14 cellular contexts compared by ENCODE assay signal in the genomic region with DNA sequence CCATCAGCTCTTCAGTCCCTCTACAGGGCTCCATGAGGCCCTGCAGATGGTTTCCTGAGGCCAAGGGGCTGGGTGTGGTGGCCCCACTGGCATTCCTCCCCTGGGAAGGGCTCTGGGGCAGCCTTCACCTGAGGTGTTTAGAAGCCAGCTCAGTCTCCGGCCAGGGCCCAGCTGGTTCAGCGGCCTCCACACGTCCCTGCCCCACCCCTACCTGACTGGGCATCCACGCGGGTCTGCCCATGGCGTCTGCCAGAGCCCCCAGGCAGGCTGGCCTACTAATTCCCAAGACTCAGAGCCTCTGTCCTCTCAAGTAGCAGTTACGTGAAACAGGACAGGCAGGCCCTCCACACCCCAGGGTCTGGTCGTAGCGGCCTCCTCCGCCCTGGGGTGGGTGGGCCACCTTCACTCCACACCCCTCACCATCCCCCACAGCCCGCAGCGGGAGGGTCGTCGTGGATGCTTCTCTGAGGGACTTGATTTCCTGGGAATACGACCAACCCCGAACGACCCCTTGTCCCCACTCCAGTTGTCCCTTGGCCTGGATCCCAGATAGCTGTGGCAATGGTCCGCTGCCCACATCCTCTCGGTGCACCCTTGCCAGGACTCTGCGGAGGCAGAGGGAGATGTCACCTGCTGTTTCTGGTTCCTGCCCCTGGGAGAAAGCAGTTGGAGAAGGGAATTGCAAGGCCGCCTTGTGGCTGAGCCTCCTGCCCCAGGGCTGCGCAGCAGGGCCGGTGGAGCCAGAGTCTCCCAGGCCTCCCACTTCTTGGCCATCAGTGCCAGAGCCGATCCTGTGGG. TPM values are rescaled to one million over a fixed set of nuclear protein-coding genes. Genes with fewer than 3 reads are reported as not detected.
DNase-seq lines count a peak whose midpoint lies in the region; ATAC-seq and TF ChIP-seq lines count a peak whose summit lies in the region.
"Had no signal": no experiment of that assay in that cellular context is flagged by ENCODE, and none has a peak within 500 bp of the region (broad histone marks: within the 10 kb centered on the region; RNA-seq: fewer than 3 reads in every experiment).

No MANE protein-coding gene starts in this region.

- no peak overlapping the region for H3K9ac ChIP-seq in colonic mucosa (ENCODE audit: low read depth in 2 of 2, low read length in 2 of 2)

- H3K4me1 Mint-ChIP-seq in Calu3 (ENCODE audit: low read depth, unreplicated experiment) = peaks cover 19% of the 10 kb centered on the region
- H3K4me1 Mint-ChIP-seq: activated CD4-positive, alpha-beta T cell treated with anti-CD3 and anti-CD28 coated beads for 36 hours; activated naive CD4-positive, alpha-beta T cell treated with anti-CD3 and anti-CD28 coated beads, Interleukin-2, amount 10 ng/mL, durations not matched to agents 7 days and 5 days had no signal

- peak overlapping the region; percentile 40 for H3K4me3 Mint-ChIP-seq in Calu3 (ENCODE audit: low read depth, unreplicated experiment)
- H3K4me3 Mint-ChIP-seq: activated CD4-positive, alpha-beta T cell treated with anti-CD3 and anti-CD28 coated beads for 36 hours; activated naive CD4-positive, alpha-beta T cell treated with anti-CD3 and anti-CD28 coated beads, Interleukin-2, amount 10 ng/mL, durations not matched to agents 7 days and 5 days had no signal

- H3K4me1 ChIP-seq in RWPE2 (ENCODE audit: insufficient read depth, poor library complexity, severe bottlenecking) (no peaks in the 10 kb centered on the region), sigmoid colon (peaks cover 0 to 49% (median 38%) of the 10 kb centered on the region in 4 donors), colonic mucosa (no peaks in the 10 kb centered on the region)

- peaks cover 100% of the 10 kb centered on the region for H3K36me3 ChIP-seq in RWPE2 (ENCODE audit: low read depth)
- peaks cover 56 to 97% (median 70%) of the 10 kb centered on the region in 4 donors for H3K36me3 ChIP-seq in sigmoid colon
- H3K36me3 ChIP-seq in colonic mucosa = peaks cover 84% of the 10 kb centered on the region

- peak overlapping the region; percentile 80 for H3K27ac Mint-ChIP-seq in Calu3 (ENCODE audit: unreplicated experiment)
- H3K27ac Mint-ChIP-seq: activated CD4-positive, alpha-beta T cell treated with anti-CD3 and anti-CD28 coated beads for 36 hours; activated naive CD4-positive, alpha-beta T cell treated with anti-CD3 and anti-CD28 coated beads, Interleukin-2, amount 10 ng/mL, durations not matched to agents 7 days and 5 days had no signal

- TF ChIP-seq EP300 in sigmoid colon (IDR thresholded peaks at IDR 0.05) = no peak

- TF ChIP-seq POLR2A in sigmoid colon (IDR thresholded peaks at IDR 0.05) = no peak

- H3K27me3 Mint-ChIP-seq in Calu3 (ENCODE audit: unreplicated experiment) = no peaks in the 10 kb centered on the region
- H3K27me3 Mint-ChIP-seq: activated CD4-positive, alpha-beta T cell treated with anti-CD3 and anti-CD28 coated beads for 36 hours; activated naive CD4-positive, alpha-beta T cell treated with anti-CD3 and anti-CD28 coated beads, Interleukin-2, amount 10 ng/mL, durations not matched to agents 7 days and 5 days had no signal

- no TSS peak for BruUV-seq in Calu3 (replicated peaks; lab: Mats Ljungman, UMichigan)

- H3K27ac ChIP-seq in RWPE2 (ENCODE audit: poor library complexity, severe bottlenecking) (peak overlapping the region; percentile 28), sigmoid colon (peak overlapping the region; percentile 67 to 97 (median 76)), colonic mucosa (no peak overlapping the region)

- intact Hi-C loops in Calu3 (cut with micrococcal nuclease; ENCODE audit: unreplicated experiment) = loop anchor here (10.0 kb wide), 1 partner anchor 215 kb away; a partner anchor contains a TSS
- intact Hi-C loops in left cardiac atrium (cut with DNase I) = no loop called here
- intact Hi-C loops in sigmoid colon (cut with DNase I) = loop anchor here (5.0 kb wide), 1 partner anchor 112 kb away; a partner anchor contains a TSS
- intact Hi-C loops in colonic mucosa (cut with DNase I) = no loop called here

- no peak overlapping the region for H3K4me3 ChIP-seq in RWPE2 (ENCODE audit: severe bottlenecking)
- no peak overlapping the region for H3K4me3 ChIP-seq in sigmoid colon
- H3K4me3 ChIP-seq in colonic mucosa = no peak overlapping the region
- H3K4me3 ChIP-seq: right lobe of liver had no signal

- no peaks in the 10 kb centered on the region for H3K9me3 Mint-ChIP-seq in Calu3 (ENCODE audit: low read depth, unreplicated experiment)
- H3K9me3 Mint-ChIP-seq: activated naive CD4-positive, alpha-beta T cell treated with anti-CD3 and anti-CD28 coated beads, Interleukin-2, amount 10 ng/mL, durations not matched to agents 7 days and 5 days had no signal

- CTCF ChIA-PET in Calu3 (lab: Charles Lee) = interaction anchor here (0.6 to 1.4 kb wide), 5 partner anchors 8 to 307 kb away, joined by 3 to 4 read pairs (median 3); no protein-coding TSS in a partner anchor

- peak; percentile 58 for DNase-seq in Calu3
- DNase-seq in RWPE2 (ENCODE audit: low spot score) = no peak
- DNase-seq in left cardiac atrium = no peak
- no peak for DNase-seq in sigmoid colon
- no peak for DNase-seq in colonic mucosa
- no peak for DNase-seq in NCI-H82 (lab: John Stamatoyannopoulos, UW)
- no peak for DNase-seq in NCI-H510A treated with DMSO at 0.1 percent for 48 hours (lab: John Stamatoyannopoulos, UW)
- DNase-seq: activated CD4-positive, alpha-beta T cell treated with anti-CD3 and anti-CD28 coated beads for 36 hours; activated naive CD4-positive, alpha-beta T cell treated with anti-CD3 and anti-CD28 coated beads, Interleukin-2, amount 10 ng/mL, durations not matched to agents 7 days and 5 days; NCI-H2081; right lobe of liver had no signal

- H3K36me3 Mint-ChIP-seq in Calu3 (ENCODE audit: insufficient read depth, unreplicated experiment) = peaks cover 100% of the 10 kb centered on the region

- H3K27me3 ChIP-seq in RWPE2 (ENCODE audit: insufficient read depth, poor library complexity, severe bottlenecking) (no peaks in the 10 kb centered on the region), sigmoid colon (no peaks in the 10 kb centered on the region), colonic mucosa (no peaks in the 10 kb centered on the region)
- H3K27me3 ChIP-seq: right lobe of liver had no signal

- no peak for TF ChIP-seq CTCF in Calu3 (IDR thresholded peaks at IDR 0.05; ENCODE audit: unreplicated experiment)
- TF ChIP-seq CTCF in RWPE2 (IDR thresholded peaks at IDR 0.05; ENCODE audit: poor library complexity, severe bottlenecking) = no peak
- TF ChIP-seq CTCF in sigmoid colon (IDR thresholded peaks at IDR 0.05) = no peak
- TF ChIP-seq CTCF in colonic mucosa (IDR thresholded peaks at IDR 0.05) = no peak

- ATAC-seq in RWPE2 (ENCODE audit: low read depth) (0 out of 3 replicates have a peak, but pooled peaks have one; percentile 4), left cardiac atrium (peak; percentile 3 to 33), HG02571 (IDR thresholded peaks at IDR 0.05; ENCODE audit: unreplicated experiment) (no peak)
- ATAC-seq: activated CD4-positive, alpha-beta T cell treated with anti-CD3 and anti-CD28 coated beads for 36 hours had no signal

- WGBS in sigmoid colon, 2 donors = 82 to 85% methylated on average over 24 of the region's 24 CpGs

- H3K9me3 ChIP-seq in RWPE2 (ENCODE audit: severe bottlenecking) (no peaks in the 10 kb centered on the region), sigmoid colon (no peaks in the 10 kb centered on the region), colonic mucosa (no peaks in the 10 kb centered on the region)
- H3K9me3 ChIP-seq: right lobe of liver had no signal

RNA-seq across cellular contexts. Expression of a gene that starts 24.3 kb away (rescaled TPM):
- total RNA-seq in Calu3 (2022) = 14.5 and 14.7 TPM in 2 replicates
- under 1 TPM; 0.77 to 0.81 TPM for total RNA-seq in left cardiac atrium
- 1 to 10 TPM in 1 of 4 donors, under 1 TPM in 2, not detected in 1; 0.33 to 3.0 (median 0.54) TPM for total RNA-seq in sigmoid colon
- polyA plus RNA-seq in sigmoid colon = 10 to 100 TPM in 1 of 3 donors, 1 to 10 TPM in 2; 5.3 to 14.3 (median 6.0) TPM
- total RNA-seq in colonic mucosa = 1 to 10 TPM; 5.2 to 5.7 TPM

RNA-seq across cellular contexts. Expression of a gene that starts 53.4 kb away (rescaled TPM):
- total RNA-seq in Calu3 (2022) (not detected in 2 replicates), left cardiac atrium (not detected), sigmoid colon (not detected), colonic mucosa (not detected)
- polyA plus RNA-seq in sigmoid colon = not detected
- total RNA-seq: activated CD4-positive, alpha-beta T cell treated with anti-CD3 and anti-CD28 coated beads for 36 hours; kidney epithelial cell; right lobe of liver had no signal
- polyA plus RNA-seq: BJ had no signal

Comparison
In these comparisons a context has a peak if more than half of its experiments do, and no peak if none do; other contexts are left out.
1. intact Hi-C loops: an anchor here in Calu3 (10.0 kb wide) and sigmoid colon (5.0 kb wide); none called in left cardiac atrium and colonic mucosa.